10 cellular contexts compared by ENCODE assay signal in the genomic region with DNA sequence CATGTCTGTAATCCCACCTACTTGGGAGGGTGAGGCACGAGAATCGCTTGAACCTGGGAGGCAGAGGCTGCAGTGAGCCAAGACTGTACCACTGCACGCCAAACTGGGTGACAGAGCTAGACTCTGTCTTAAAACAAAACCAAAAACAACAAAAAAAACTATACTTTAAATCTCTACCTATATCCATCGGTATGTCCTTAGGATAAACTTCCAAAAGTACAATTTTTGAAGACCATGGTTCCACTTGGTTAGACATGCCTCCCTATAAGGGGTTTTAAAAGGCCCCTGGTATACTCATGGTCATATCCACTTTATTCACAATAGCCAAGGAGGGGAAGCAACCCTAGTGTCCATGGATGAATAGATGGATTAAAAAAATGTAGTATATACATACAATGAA. TPM values are rescaled to one million over a fixed set of nuclear protein-coding genes. Genes with fewer than 3 reads are reported as not detected.
"Had no signal": no experiment of that assay in that cellular context is flagged by ENCODE, and none has a peak within 500 bp of the region (broad histone marks: within the 10 kb centered on the region; RNA-seq: fewer than 3 reads in every experiment).

No MANE protein-coding gene starts in this region.

- ATAC-seq: GM23338 had no signal

- H3K9ac ChIP-seq: KMS-11 had no signal

- H3K27ac Mint-ChIP-seq: GM23338, H9 had no signal

- H3K4me3 ChIP-seq: GM23338 had no signal

- H3K4me2 ChIP-seq: GM23338, KMS-11 had no signal

- H3K9me3 Mint-ChIP-seq: GM23338, H9 had no signal

- H3K4me1 Mint-ChIP-seq: GM23338 had no signal

- FAIRE-seq: H1, H54, HTR-8/SVneo had no signal

- H2AFZ ChIP-seq: GM23338 had no signal

- H3K27ac ChIP-seq: KMS-11 had no signal

- DNase-seq: H9, HCEC 1CT, IMR-90, KBM-7 had no signal

- H3K4me3 Mint-ChIP-seq: GM23338, H9 had no signal

RNA-seq across cellular contexts. Expression of a gene that starts 39.8 kb away (rescaled TPM):
- total RNA-seq: HT-29, IMR-90 had no signal
